ENCODE assay signal across 1 cellular context in the genomic region with DNA sequence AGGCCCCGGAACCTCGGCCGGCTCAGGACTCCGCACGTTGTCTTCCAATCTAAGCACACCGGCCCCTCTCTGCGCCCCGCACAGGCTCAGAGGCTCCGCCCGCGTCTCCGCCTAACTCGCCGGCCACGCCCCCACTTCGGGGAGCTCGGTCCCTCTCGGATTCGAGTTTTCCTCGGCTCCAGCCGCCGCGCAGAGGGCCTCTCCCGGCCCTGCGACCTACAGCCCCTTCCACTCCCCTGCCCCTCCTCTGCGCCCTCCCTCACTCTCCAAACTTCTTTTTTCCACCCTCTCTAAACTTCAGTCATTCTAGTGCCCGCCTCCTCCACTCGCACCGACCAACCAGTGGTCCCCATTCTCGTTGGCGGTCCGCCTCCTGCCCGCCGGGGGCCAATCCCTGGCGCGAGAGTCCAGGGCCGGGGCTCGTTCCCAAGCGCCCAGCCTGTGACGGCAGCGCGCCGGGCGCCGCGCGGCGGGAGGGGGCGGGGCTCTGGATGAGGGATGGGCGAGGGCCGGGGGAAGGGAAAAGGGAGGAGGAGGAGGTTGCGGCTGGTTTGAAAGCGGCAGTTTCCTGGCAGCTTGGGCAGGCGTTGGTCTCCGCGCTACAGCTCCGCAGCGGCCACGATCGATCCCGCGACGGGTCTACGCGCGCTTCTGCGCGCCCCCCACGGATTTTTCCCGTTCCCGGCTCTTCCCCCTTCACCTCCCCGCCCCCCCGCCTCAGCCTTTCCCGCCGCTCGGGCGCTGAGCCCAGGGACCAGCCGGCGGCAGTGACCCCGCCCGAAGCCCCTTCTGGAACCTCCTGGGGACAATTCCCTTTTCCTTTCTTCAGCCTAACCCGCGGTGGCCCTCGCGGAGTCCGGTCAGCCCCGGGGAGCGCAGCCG.
A peak's percentile ranks its signal among the peaks of the same experiment; 100 is the strongest.
TF ChIP-seq lines count a peak whose summit lies in the region.

A gene (plus strand): TSS at position 563 of the 882 bp plus-strand sequence. CDS start 519 bp downstream, outside the sequence.

TF ChIP-seq in HepG2, 621 proteins besides CTCF, POLR2A, EP300 and RAD21 (continued from another document and continues in another):
- TF ChIP-seq, protein P1, sequence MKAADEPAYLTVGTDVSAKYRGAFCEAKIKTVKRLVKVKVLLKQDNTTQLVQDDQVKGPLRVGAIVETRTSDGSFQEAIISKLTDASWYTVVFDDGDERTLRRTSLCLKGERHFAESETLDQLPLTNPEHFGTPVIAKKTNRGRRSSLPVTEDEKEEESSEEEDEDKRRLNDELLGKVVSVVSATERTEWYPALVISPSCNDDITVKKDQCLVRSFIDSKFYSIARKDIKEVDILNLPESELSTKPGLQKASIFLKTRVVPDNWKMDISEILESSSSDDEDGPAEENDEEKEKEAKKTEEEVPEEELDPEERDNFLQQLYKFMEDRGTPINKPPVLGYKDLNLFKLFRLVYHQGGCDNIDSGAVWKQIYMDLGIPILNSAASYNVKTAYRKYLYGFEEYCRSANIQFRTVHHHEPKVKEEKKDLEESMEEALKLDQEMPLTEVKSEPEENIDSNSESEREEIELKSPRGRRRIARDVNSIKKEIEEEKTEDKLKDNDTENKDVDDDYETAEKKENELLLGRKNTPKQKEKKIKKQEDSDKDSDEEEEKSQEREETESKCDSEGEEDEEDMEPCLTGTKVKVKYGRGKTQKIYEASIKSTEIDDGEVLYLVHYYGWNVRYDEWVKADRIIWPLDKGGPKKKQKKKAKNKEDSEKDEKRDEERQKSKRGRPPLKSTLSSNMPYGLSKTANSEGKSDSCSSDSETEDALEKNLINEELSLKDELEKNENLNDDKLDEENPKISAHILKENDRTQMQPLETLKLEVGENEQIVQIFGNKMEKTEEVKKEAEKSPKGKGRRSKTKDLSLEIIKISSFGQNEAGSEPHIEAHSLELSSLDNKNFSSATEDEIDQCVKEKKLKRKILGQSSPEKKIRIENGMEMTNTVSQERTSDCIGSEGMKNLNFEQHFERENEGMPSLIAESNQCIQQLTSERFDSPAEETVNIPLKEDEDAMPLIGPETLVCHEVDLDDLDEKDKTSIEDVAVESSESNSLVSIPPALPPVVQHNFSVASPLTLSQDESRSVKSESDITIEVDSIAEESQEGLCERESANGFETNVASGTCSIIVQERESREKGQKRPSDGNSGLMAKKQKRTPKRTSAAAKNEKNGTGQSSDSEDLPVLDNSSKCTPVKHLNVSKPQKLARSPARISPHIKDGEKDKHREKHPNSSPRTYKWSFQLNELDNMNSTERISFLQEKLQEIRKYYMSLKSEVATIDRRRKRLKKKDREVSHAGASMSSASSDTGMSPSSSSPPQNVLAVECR (CRISPR knock-in tag; IDR thresholded peaks at IDR 0.05; ENCODE audit: borderline replicate concordance), result peak; percentile 63; the same call in 1 of the 2 replicates
- TF ChIP-seq, protein P2, sequence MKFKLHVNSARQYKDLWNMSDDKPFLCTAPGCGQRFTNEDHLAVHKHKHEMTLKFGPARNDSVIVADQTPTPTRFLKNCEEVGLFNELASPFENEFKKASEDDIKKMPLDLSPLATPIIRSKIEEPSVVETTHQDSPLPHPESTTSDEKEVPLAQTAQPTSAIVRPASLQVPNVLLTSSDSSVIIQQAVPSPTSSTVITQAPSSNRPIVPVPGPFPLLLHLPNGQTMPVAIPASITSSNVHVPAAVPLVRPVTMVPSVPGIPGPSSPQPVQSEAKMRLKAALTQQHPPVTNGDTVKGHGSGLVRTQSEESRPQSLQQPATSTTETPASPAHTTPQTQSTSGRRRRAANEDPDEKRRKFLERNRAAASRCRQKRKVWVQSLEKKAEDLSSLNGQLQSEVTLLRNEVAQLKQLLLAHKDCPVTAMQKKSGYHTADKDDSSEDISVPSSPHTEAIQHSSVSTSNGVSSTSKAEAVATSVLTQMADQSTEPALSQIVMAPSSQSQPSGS (CRISPR knock-in tag; IDR thresholded peaks at IDR 0.05), result no peak
- TF ChIP-seq SIX1 (CRISPR knock-in tag; IDR thresholded peaks at IDR 0.05; ENCODE audit: borderline replicate concordance) (no peak), ZNF563 (CRISPR knock-in tag; IDR thresholded peaks at IDR 0.05) (no peak; the same call in 1 of the 2 replicates), ZNF224 (CRISPR knock-in tag; IDR thresholded peaks at IDR 0.05) (no peak), ZNF143 (CRISPR knock-in tag; IDR thresholded peaks at IDR 0.05) (no peak), TSC22D2 (CRISPR knock-in tag; IDR thresholded peaks at IDR 0.05; ENCODE audit: borderline replicate concordance) (0 out of 2 replicates have a peak, but pooled peaks have one; percentile 22), ZNF333 (CRISPR knock-in tag; IDR thresholded peaks at IDR 0.05; ENCODE audit: borderline replicate concordance) (no peak), TCF7L2 (IDR thresholded peaks at IDR 0.05; ENCODE audit: low read depth, low read length) (no peak), ATF1 (CRISPR knock-in tag; IDR thresholded peaks at IDR 0.05) (no peak), ZNF598 (CRISPR knock-in tag; IDR thresholded peaks at IDR 0.05; ENCODE audit: borderline replicate concordance) (0 out of 2 replicates have a peak, but pooled peaks have one; percentile 15), HES4 (CRISPR knock-in tag; IDR thresholded peaks at IDR 0.05; ENCODE audit: borderline replicate concordance) (peak; percentile 71; the same call in 1 of the 2 replicates), KDM5B (CRISPR knock-in tag; IDR thresholded peaks at IDR 0.05; ENCODE audit: borderline replicate concordance) (peak; percentile 39; the same call in 1 of the 2 replicates), ZKSCAN5 (CRISPR knock-in tag; IDR thresholded peaks at IDR 0.05) (no peak), ZNF703 (CRISPR knock-in tag; IDR thresholded peaks at IDR 0.05; ENCODE audit: borderline replicate concordance) (no peak), RAD51 (IDR thresholded peaks at IDR 0.05; ENCODE audit: borderline replicate concordance) (no peak), ZNF782 (CRISPR knock-in tag; IDR thresholded peaks at IDR 0.05; ENCODE audit: borderline replicate concordance) (peak; percentile 43; the same call in 1 of the 2 replicates), FOXK1 (CRISPR knock-in tag; IDR thresholded peaks at IDR 0.05; ENCODE audit: borderline replicate concordance, low read depth) (0 out of 2 replicates have a peak, but pooled peaks have one; percentile 16), ADNP (CRISPR knock-in tag; IDR thresholded peaks at IDR 0.05) (no peak), ZNF547 (CRISPR knock-in tag; IDR thresholded peaks at IDR 0.05) (no peak), FOXP1 (IDR thresholded peaks at IDR 0.05) (no peak), FOXP1 (CRISPR knock-in tag; IDR thresholded peaks at IDR 0.05) (no peak; the same call in 1 of the 2 replicates), KLF13 (CRISPR knock-in tag; IDR thresholded peaks at IDR 0.05) (no peak), MAF1 (CRISPR knock-in tag; IDR thresholded peaks at IDR 0.05; ENCODE audit: borderline replicate concordance) (no peak), TMF1 (CRISPR knock-in tag; IDR thresholded peaks at IDR 0.05; ENCODE audit: low read depth) (no peak), SNRNP70 (IDR thresholded peaks at IDR 0.05; ENCODE audit: low read depth, low read length) (no peak), SKI (IDR thresholded peaks at IDR 0.05; ENCODE audit: partially characterized antibody) (no peak), ZSCAN21 (CRISPR knock-in tag; IDR thresholded peaks at IDR 0.05; ENCODE audit: borderline replicate concordance) (no peak), SAFB2 (CRISPR knock-in tag; IDR thresholded peaks at IDR 0.05; ENCODE audit: borderline replicate concordance, low read depth) (no peak), ZBTB7B (CRISPR knock-in tag; IDR thresholded peaks at IDR 0.05) (no peak), ZNF34 (CRISPR knock-in tag; IDR thresholded peaks at IDR 0.05; ENCODE audit: borderline replicate concordance) (no peak; the same call in 1 of the 2 replicates), ZNF350 (CRISPR knock-in tag; IDR thresholded peaks at IDR 0.05; ENCODE audit: borderline replicate concordance, low read depth) (no peak), YEATS4 (CRISPR knock-in tag; IDR thresholded peaks at IDR 0.05; ENCODE audit: borderline replicate concordance) (0 out of 2 replicates have a peak, but pooled peaks have one; percentile 51), CBFB (CRISPR knock-in tag; IDR thresholded peaks at IDR 0.05) (no peak), SMC3 (IDR thresholded peaks at IDR 0.05; ENCODE audit: low read length) (no peak), ZFAT (CRISPR knock-in tag; conservative IDR thresholded peaks at IDR 0.05) (no peak), CREM (IDR thresholded peaks at IDR 0.05) (no peak), CREM (CRISPR knock-in tag; IDR thresholded peaks at IDR 0.05) (no peak), HDAC1 (CRISPR knock-in tag; IDR thresholded peaks at IDR 0.05) (peak; percentile 65), ZNF367 (CRISPR knock-in tag; IDR thresholded peaks at IDR 0.05; ENCODE audit: borderline replicate concordance) (no peak)
- TF ChIP-seq, protein P3, sequence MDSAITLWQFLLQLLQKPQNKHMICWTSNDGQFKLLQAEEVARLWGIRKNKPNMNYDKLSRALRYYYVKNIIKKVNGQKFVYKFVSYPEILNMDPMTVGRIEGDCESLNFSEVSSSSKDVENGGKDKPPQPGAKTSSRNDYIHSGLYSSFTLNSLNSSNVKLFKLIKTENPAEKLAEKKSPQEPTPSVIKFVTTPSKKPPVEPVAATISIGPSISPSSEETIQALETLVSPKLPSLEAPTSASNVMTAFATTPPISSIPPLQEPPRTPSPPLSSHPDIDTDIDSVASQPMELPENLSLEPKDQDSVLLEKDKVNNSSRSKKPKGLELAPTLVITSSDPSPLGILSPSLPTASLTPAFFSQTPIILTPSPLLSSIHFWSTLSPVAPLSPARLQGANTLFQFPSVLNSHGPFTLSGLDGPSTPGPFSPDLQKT (CRISPR knock-in tag; IDR thresholded peaks at IDR 0.05; ENCODE audit: borderline replicate concordance), result no peak
- TF ChIP-seq, protein P4, sequence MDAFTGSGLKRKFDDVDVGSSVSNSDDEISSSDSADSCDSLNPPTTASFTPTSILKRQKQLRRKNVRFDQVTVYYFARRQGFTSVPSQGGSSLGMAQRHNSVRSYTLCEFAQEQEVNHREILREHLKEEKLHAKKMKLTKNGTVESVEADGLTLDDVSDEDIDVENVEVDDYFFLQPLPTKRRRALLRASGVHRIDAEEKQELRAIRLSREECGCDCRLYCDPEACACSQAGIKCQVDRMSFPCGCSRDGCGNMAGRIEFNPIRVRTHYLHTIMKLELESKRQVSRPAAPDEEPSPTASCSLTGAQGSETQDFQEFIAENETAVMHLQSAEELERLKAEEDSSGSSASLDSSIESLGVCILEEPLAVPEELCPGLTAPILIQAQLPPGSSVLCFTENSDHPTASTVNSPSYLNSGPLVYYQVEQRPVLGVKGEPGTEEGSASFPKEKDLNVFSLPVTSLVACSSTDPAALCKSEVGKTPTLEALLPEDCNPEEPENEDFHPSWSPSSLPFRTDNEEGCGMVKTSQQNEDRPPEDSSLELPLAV (CRISPR knock-in tag; conservative IDR thresholded peaks at IDR 0.05; ENCODE audit: low read depth), result no peak
- TF ChIP-seq, protein P5, sequence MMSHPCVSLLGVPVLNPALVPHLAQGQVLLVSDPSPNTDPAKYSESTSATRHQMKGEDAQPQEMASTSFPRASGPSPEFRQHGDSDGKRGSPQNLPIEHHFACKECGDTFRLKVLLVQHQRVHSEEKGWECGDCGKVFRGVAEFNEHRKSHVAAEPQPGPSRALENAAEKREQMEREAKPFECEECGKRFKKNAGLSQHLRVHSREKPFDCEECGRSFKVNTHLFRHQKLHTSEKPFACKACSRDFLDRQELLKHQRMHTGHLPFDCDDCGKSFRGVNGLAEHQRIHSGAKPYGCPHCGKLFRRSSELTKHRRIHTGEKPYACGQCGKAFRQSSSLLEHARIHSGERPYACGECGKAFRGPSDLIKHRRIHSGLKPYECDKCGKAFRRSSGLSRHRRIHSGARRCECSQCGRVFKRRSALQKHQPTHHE (CRISPR knock-in tag; IDR thresholded peaks at IDR 0.05; ENCODE audit: borderline replicate concordance), result no peak; the same call in 1 of the 2 replicates
- TF ChIP-seq, protein P6, sequence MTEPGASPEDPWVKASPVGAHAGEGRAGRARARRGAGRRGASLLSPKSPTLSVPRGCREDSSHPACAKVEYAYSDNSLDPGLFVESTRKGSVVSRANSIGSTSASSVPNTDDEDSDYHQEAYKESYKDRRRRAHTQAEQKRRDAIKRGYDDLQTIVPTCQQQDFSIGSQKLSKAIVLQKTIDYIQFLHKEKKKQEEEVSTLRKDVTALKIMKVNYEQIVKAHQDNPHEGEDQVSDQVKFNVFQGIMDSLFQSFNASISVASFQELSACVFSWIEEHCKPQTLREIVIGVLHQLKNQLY (CRISPR knock-in tag; IDR thresholded peaks at IDR 0.05), result no peak
- TF ChIP-seq, protein P7, sequence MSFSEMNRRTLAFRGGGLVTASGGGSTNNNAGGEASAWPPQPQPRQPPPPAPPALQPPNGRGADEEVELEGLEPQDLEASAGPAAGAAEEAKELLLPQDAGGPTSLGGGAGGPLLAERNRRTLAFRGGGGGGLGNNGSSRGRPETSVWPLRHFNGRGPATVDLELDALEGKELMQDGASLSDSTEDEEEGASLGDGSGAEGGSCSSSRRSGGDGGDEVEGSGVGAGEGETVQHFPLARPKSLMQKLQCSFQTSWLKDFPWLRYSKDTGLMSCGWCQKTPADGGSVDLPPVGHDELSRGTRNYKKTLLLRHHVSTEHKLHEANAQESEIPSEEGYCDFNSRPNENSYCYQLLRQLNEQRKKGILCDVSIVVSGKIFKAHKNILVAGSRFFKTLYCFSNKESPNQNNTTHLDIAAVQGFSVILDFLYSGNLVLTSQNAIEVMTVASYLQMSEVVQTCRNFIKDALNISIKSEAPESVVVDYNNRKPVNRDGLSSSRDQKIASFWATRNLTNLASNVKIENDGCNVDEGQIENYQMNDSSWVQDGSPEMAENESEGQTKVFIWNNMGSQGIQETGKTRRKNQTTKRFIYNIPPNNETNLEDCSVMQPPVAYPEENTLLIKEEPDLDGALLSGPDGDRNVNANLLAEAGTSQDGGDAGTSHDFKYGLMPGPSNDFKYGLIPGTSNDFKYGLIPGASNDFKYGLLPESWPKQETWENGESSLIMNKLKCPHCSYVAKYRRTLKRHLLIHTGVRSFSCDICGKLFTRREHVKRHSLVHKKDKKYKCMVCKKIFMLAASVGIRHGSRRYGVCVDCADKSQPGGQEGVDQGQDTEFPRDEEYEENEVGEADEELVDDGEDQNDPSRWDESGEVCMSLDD (CRISPR knock-in tag; IDR thresholded peaks at IDR 0.05; ENCODE audit: borderline replicate concordance), result no peak
- TF ChIP-seq, protein P8, sequence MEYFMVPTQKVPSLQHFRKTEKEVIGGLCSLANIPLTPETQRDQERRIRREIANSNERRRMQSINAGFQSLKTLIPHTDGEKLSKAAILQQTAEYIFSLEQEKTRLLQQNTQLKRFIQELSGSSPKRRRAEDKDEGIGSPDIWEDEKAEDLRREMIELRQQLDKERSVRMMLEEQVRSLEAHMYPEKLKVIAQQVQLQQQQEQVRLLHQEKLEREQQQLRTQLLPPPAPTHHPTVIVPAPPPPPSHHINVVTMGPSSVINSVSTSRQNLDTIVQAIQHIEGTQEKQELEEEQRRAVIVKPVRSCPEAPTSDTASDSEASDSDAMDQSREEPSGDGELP (IDR thresholded peaks at IDR 0.05; ENCODE audit: borderline replicate concordance, low read depth), result no peak
- TF ChIP-seq, protein P9, sequence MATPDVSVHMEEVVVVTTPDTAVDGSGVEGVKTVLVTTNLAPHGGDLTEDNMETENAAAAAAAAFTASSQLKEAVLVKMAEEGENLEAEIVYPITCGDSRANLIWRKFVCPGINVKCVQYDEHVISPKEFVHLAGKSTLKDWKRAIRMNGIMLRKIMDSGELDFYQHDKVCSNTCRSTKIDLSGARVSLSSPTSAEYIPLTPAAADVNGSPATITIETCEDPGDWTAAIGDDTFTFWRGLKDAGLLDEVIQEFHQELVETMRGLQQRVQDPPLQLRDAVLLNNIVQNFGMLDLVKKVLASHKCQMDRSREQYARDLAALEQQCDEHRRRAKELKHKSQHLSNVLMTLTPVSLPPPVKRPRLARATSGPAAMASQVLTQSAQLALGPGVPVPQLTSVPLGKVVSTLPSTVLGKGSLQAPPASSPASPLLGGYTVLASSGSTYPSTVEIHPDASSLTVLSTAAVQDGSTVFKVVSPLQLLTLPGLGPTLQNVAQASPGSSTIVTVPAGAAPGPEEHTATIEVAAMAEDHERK (CRISPR knock-in tag; IDR thresholded peaks at IDR 0.05; ENCODE audit: low read depth), result peak; percentile 54; the same call in 1 of the 2 replicates
